ENCODE assay signal across 12 cellular contexts in genomic region chr1:149746463-149747356, GRCh38. TPM values are rescaled to one million over a fixed set of nuclear protein-coding genes. Genes with fewer than 3 reads are reported as not detected.
DNase-seq lines count a peak whose midpoint lies in the region; ATAC-seq and TF ChIP-seq lines count a peak whose summit lies in the region.
"Not testable (repeated sequence)": the region's sequence is repeated elsewhere in the genome, so short reads cannot be mapped to it uniquely, and the experiment has no call there.
"Had no signal": no experiment of that assay in that cellular context is flagged by ENCODE, and none has a peak within 500 bp of the region (broad histone marks: within the 10 kb centered on the region; RNA-seq: fewer than 3 reads in every experiment).

No MANE protein-coding gene starts in this region.

- ATAC-seq in T-cell (replicated peaks in 1 of 4) = peak in 2 of 4 experiments; percentile 30 to 53
- ATAC-seq in psoas muscle = not testable (repeated sequence)

- not testable (repeated sequence) for H3K27ac Mint-ChIP-seq in T-cell; activated naive CD4-positive, alpha-beta T cell treated with anti-CD3 and anti-CD28 coated beads for 36 hours; mesothelial cell of epicardium

- TF ChIP-seq CTCF in mesothelial cell of epicardium (IDR thresholded peaks at IDR 0.05; ENCODE audit: unreplicated experiment); psoas muscle (IDR thresholded peaks at IDR 0.05); thyroid gland (IDR thresholded peaks at IDR 0.05): not testable (repeated sequence)

- WGBS in psoas muscle, 3 donors = 20 to 21% (median 20%) methylated on average over 29 to 33 of the region's 41 CpGs
- 32 to 47% methylated on average over 5 to 7 of the region's 41 CpGs for WGBS in thyroid gland, 2 donors

- not testable (repeated sequence) for H3K27me3 ChIP-seq in psoas muscle (ENCODE audit: insufficient read depth in 3 of 3, low read length in 2 of 3); thyroid gland

- H3K4me3 Mint-ChIP-seq in T-cell (peak overlapping the region in 2 of 3 donors; percentile 24 to 28), mesothelial cell of epicardium (peak overlapping the region; percentile 55)
- H3K4me3 Mint-ChIP-seq in activated naive CD4-positive, alpha-beta T cell treated with anti-CD3 and anti-CD28 coated beads for 36 hours = peak overlapping the region; percentile 18

- not testable (repeated sequence) for H3K36me3 Mint-ChIP-seq in T-cell; activated naive CD4-positive, alpha-beta T cell treated with anti-CD3 and anti-CD28 coated beads for 36 hours (ENCODE audit: low read depth); mesothelial cell of epicardium

- not testable (repeated sequence) for TF ChIP-seq POLR2A in thyroid gland (IDR thresholded peaks at IDR 0.05)

- intact Hi-C loops in activated naive CD4-positive, alpha-beta T cell treated with anti-CD3 and anti-CD28 coated beads for 36 hours (cut with micrococcal nuclease); cardiac septum (cut with DNase I); psoas muscle (cut with DNase I); thyroid gland (cut with DNase I): not testable (repeated sequence)

- H3K27ac ChIP-seq in psoas muscle, thyroid gland: not testable (repeated sequence)

- H3K4me1 ChIP-seq in psoas muscle, thyroid gland: not testable (repeated sequence)

- H3K9me3 ChIP-seq in psoas muscle, thyroid gland: not testable (repeated sequence)

- H3K4me1 Mint-ChIP-seq in T-cell; activated naive CD4-positive, alpha-beta T cell treated with anti-CD3 and anti-CD28 coated beads for 36 hours (ENCODE audit: low read depth); mesothelial cell of epicardium: not testable (repeated sequence)

- not testable (repeated sequence) for H3K9me3 Mint-ChIP-seq in T-cell; activated naive CD4-positive, alpha-beta T cell treated with anti-CD3 and anti-CD28 coated beads for 36 hours; mesothelial cell of epicardium

- H3K27me3 Mint-ChIP-seq in T-cell = not testable (repeated sequence)
- peaks cover 16% of the 10 kb centered on the region for H3K27me3 Mint-ChIP-seq in activated naive CD4-positive, alpha-beta T cell treated with anti-CD3 and anti-CD28 coated beads for 36 hours (ENCODE audit: low read depth)
- peaks cover 28% of the 10 kb centered on the region for H3K27me3 Mint-ChIP-seq in mesothelial cell of epicardium (ENCODE audit: low read depth)

- DNase-seq in D341Med (ENCODE audit: low spot score) = peak; percentile 2
- DNase-seq in T-cell = peak in 6 of 34 experiments; percentile 1 to 22 (median 4)
- DNase-seq in activated naive CD4-positive, alpha-beta T cell treated with anti-CD3 and anti-CD28 coated beads for 36 hours = peak; percentile 11
- DNase-seq in cardiac septum (ENCODE audit: low spot score) = peak; percentile 81
- DNase-seq in iPS-NIHi7 (ENCODE audit: extremely low spot score) = peak; percentile 7
- peak; percentile 11 to 37 for DNase-seq in mesothelial cell of epicardium (ENCODE audit: low spot score in 2 of 2, unreplicated experiment in 2 of 2)
- peak; percentile 8 to 54 for DNase-seq in psoas muscle
- peak; percentile 10 to 37 for DNase-seq in thyroid gland

- POLR2A ChIA-PET in T-cell (lab: Charles Lee) = not testable (repeated sequence)

- H3K4me3 ChIP-seq in psoas muscle; thyroid gland (replicated peaks in 1 of 3): not testable (repeated sequence)

- CTCF ChIA-PET in T-cell (lab: Charles Lee); activated naive CD4-positive, alpha-beta T cell treated with anti-CD3 and anti-CD28 coated beads for 36 hours (lab: Charles Lee): not testable (repeated sequence)

- not testable (repeated sequence) for H3K36me3 ChIP-seq in psoas muscle (ENCODE audit: insufficient read depth in 1 of 2, low read depth in 1 of 2); thyroid gland

RNA-seq across cellular contexts. Expression of gene FCGR1A, which starts 35.8 kb away (rescaled TPM):
- total RNA-seq in T-cell (not detected), cardiac septum (8.1 TPM), mesothelial cell of epicardium (not detected in 3 replicates), psoas muscle (1 to 10 TPM in 3 of 4 donors, under 1 TPM in 1; 0.75 to 7.4 (median 1.3) TPM), thyroid gland (10 to 100 TPM in 1 of 4 donors, 1 to 10 TPM in 3; 2.1 to 13.5 (median 2.4) TPM)
- total RNA-seq in activated naive CD4-positive, alpha-beta T cell treated with anti-CD3 and anti-CD28 coated beads for 36 hours = not detected
- 1 to 10 TPM in 2 of 3 donors, under 1 TPM in 1; 0.25 to 1.6 (median 1.3) TPM for polyA plus RNA-seq in psoas muscle
- total RNA-seq: A673; activated CD4-positive, alpha-beta memory T cell treated with anti-CD3 and anti-CD28 coated beads for 36 hours; activated T-helper 1 cell treated with anti-CD3 and anti-CD28 coated beads, Interleukin-12 subunit alpha, Interleukin-12 subunit beta, Interleukin-2, Interleukin-4 antibody, amounts not matched to agents 30 ng/mL and 10 ng/mL and 1 ng/mL, durations not matched to agents 14 hours and 24 hours and 36 hours; kidney epithelial cell had no signal
